In the genomic region with DNA sequence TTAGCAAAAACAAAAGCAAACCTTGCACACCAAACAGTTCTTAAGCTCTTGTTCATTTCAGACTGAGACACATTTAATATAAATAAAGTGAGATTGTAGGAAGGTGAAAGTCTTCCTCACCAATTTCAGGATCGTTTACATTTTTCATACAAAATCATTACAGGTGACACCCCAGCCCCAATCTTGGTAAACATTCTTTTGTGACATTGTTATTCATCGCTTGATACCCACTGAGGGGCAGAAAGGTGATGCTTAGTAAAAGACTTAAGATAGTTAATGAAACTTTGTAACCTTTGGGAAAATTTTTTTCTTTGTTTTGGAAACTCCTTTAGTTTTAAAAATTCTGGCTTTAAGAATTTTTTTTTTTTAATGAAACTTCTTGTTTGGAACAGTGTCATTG, we compare ENCODE assay signal across 8 cellular contexts. TPM values are rescaled to one million over a fixed set of nuclear protein-coding genes. Genes with fewer than 3 reads are reported as not detected.
DNase-seq lines count a peak whose midpoint lies in the region; FAIRE-seq and TF ChIP-seq lines count a peak whose summit lies in the region.

No MANE protein-coding gene starts in this region.

- peak overlapping the region; percentile 100 for H3K4me3 Mint-ChIP-seq in activated naive CD4-positive, alpha-beta T cell treated with anti-CD3 and anti-CD28 coated beads, Interleukin-2, amount 10 ng/mL, durations not matched to agents 7 days and 5 days
- H3K4me3 Mint-ChIP-seq in astrocyte (ENCODE audit: unreplicated experiment): peak overlapping the region; percentile 87

- H3K4me1 ChIP-seq in astrocyte (ENCODE audit: insufficient read depth, low read length): peaks cover 8% of the 10 kb centered on the region
- H3K4me1 ChIP-seq in liver (ENCODE audit: control insufficient read depth in 4 of 4, insufficient read depth in 4 of 4, low read length in 3 of 4): peaks cover 1 to 23% (median 10%) of the 10 kb centered on the region in 4 donors
- H3K4me1 ChIP-seq in transverse colon: peaks cover 21 to 47% (median 32%) of the 10 kb centered on the region in 4 donors

- H3K27ac ChIP-seq in astrocyte (ENCODE audit: low read depth, low read length) (peak overlapping the region; percentile 90), liver (ENCODE audit: low read depth in 1 of 2, low read length in 2 of 2) (peak overlapping the region; percentile 94 to 98), transverse colon (peak overlapping the region; percentile 97 to 100 (median 100))

- TF ChIP-seq EP300 in transverse colon (IDR thresholded peaks at IDR 0.05; ENCODE audit: low read depth): no peak

- peak overlapping the region; percentile 98 for H3K9ac ChIP-seq in astrocyte (ENCODE audit: low read length)
- peak overlapping the region; percentile 90 to 95 for H3K9ac ChIP-seq in liver (ENCODE audit: low read depth in 1 of 2, low read length in 2 of 2)

- H3K4me2 ChIP-seq in astrocyte (ENCODE audit: low read length): peak overlapping the region; percentile 97

- H3K9me3 Mint-ChIP-seq in activated naive CD4-positive, alpha-beta T cell treated with anti-CD3 and anti-CD28 coated beads, Interleukin-2, amount 10 ng/mL, durations not matched to agents 7 days and 5 days: peaks cover 1% of the 10 kb centered on the region
- no peaks in the 10 kb centered on the region for H3K9me3 Mint-ChIP-seq in astrocyte (ENCODE audit: unreplicated experiment)

- no peak for FAIRE-seq in astrocyte (lab: Jason Lieb, UNC)

- TF ChIP-seq RAD21 in liver (IDR thresholded peaks at IDR 0.05): no peak

- WGBS in liver: 28% methylated on average over 2 of the region's 2 CpGs
- WGBS in transverse colon (ENCODE audit: low coverage in 1 of 2), 2 donors: 6 to 12% methylated on average over 2 of the region's 2 CpGs

- TF ChIP-seq POLR2A in transverse colon (IDR thresholded peaks at IDR 0.05): no peak

- TF ChIP-seq CTCF in astrocyte (IDR thresholded peaks at IDR 0.05; ENCODE audit: insufficient read depth, low read depth, low read length) (no peak), liver (IDR thresholded peaks at IDR 0.05; ENCODE audit: low read depth, low read length, missing input control) (no peak), transverse colon (IDR thresholded peaks at IDR 0.05) (no peak)

- in situ Hi-C loops in transverse colon (cut with MboI; ENCODE audit: low pct_ligation_motif_present in 1 of 4, low pct_unique_long_range_greater_than_20kb in 1 of 4, low sequenced_read_pairs in 3 of 4): loop anchor here in 1 of 4 donors (25.0 kb wide), 1 partner anchor 656 kb away; no protein-coding TSS in a partner anchor

- H3K4me3 ChIP-seq in astrocyte (ENCODE audit: insufficient read depth, low read depth, low read length): peak overlapping the region; percentile 79
- H3K4me3 ChIP-seq in liver (ENCODE audit: low read depth in 1 of 3, low read length in 3 of 3): peak overlapping the region; percentile 70 to 97 (median 92)
- H3K4me3 ChIP-seq in transverse colon: peak overlapping the region; percentile 57 to 95 (median 92)

- no peak overlapping the region for H2AFZ ChIP-seq in astrocyte (ENCODE audit: low read depth, low read length)

- H3K27me3 Mint-ChIP-seq in activated naive CD4-positive, alpha-beta T cell treated with anti-CD3 and anti-CD28 coated beads, Interleukin-2, amount 10 ng/mL, durations not matched to agents 7 days and 5 days: no peaks in the 10 kb centered on the region
- H3K27me3 Mint-ChIP-seq in astrocyte (ENCODE audit: low read depth, unreplicated experiment): no peaks in the 10 kb centered on the region

- H3K9me3 ChIP-seq in astrocyte (ENCODE audit: insufficient read depth, low read depth, low read length): no peaks in the 10 kb centered on the region
- H3K9me3 ChIP-seq in liver (ENCODE audit: control insufficient read depth in 4 of 4, low read length in 3 of 4): no peaks in the 10 kb centered on the region
- no peaks in the 10 kb centered on the region for H3K9me3 ChIP-seq in transverse colon

- H3K4me1 Mint-ChIP-seq in activated naive CD4-positive, alpha-beta T cell treated with anti-CD3 and anti-CD28 coated beads, Interleukin-2, amount 10 ng/mL, durations not matched to agents 7 days and 5 days: peaks cover 35% of the 10 kb centered on the region
- peaks cover 10% of the 10 kb centered on the region for H3K4me1 Mint-ChIP-seq in astrocyte (ENCODE audit: low read depth, unreplicated experiment)

- H3K36me3 Mint-ChIP-seq in activated naive CD4-positive, alpha-beta T cell treated with anti-CD3 and anti-CD28 coated beads, Interleukin-2, amount 10 ng/mL, durations not matched to agents 7 days and 5 days: peaks cover 41% of the 10 kb centered on the region
- H3K36me3 Mint-ChIP-seq in astrocyte (ENCODE audit: low read depth, unreplicated experiment): no peaks in the 10 kb centered on the region

- no peak for DNase-seq in activated naive CD4-positive, alpha-beta T cell treated with anti-CD3 and anti-CD28 coated beads, Interleukin-2, amount 10 ng/mL, durations not matched to agents 7 days and 5 days
- DNase-seq in activated naive CD4-positive, alpha-beta T cell treated with Interleukin-2 at 50 U/mL for 16 hours: no peak
- DNase-seq in astrocyte (ENCODE audit: low read depth): no peak
- no peak for DNase-seq in transverse colon
- DNase-seq in NCI-H1048 (lab: John Stamatoyannopoulos, UW): no peak
- no peak for DNase-seq in effector CD8-positive, alpha-beta T cell (lab: John Stamatoyannopoulos, UW)
- DNase-seq in activated CD4-positive, CD25-positive, alpha-beta regulatory T cell treated with anti-CD3 and anti-CD28 coated beads, Interleukin-2, amount 50 U/mL, for 72 hours: no peak

- H3K27ac Mint-ChIP-seq in activated naive CD4-positive, alpha-beta T cell treated with anti-CD3 and anti-CD28 coated beads, Interleukin-2, amount 10 ng/mL, durations not matched to agents 7 days and 5 days: peak overlapping the region; percentile 89
- H3K27ac Mint-ChIP-seq in astrocyte (ENCODE audit: unreplicated experiment): peak overlapping the region; percentile 71

- peaks cover 5% of the 10 kb centered on the region for H4K20me1 ChIP-seq in astrocyte (ENCODE audit: insufficient read depth, low read length)

- CTCF ChIA-PET in activated naive CD4-positive, alpha-beta T cell treated with anti-CD3 and anti-CD28 coated beads, Interleukin-2, amount 10 ng/mL, durations not matched to agents 7 days and 5 days (lab: Charles Lee): interaction anchor here (1.5 kb wide), 1 partner anchor 10 kb away, joined by 4 read pairs; no protein-coding TSS in a partner anchor

- H3K36me3 ChIP-seq in astrocyte (ENCODE audit: insufficient read depth, low read length): no peaks in the 10 kb centered on the region
- peaks cover 0 to under 1% (median 0%) of the 10 kb centered on the region in 4 donors for H3K36me3 ChIP-seq in liver (ENCODE audit: control insufficient read depth in 4 of 4, insufficient read depth in 3 of 4, low read depth in 1 of 4, low read length in 3 of 4)
- no peaks in the 10 kb centered on the region for H3K36me3 ChIP-seq in transverse colon

- intact Hi-C loops in transverse colon (cut with DNase I; ENCODE audit: low total_unique reads): no loop called here

- H3K79me2 ChIP-seq in astrocyte (ENCODE audit: insufficient read depth, low read length): peaks cover 60% of the 10 kb centered on the region

- H3K27me3 ChIP-seq in astrocyte (ENCODE audit: insufficient read depth, low read length) (no peaks in the 10 kb centered on the region), liver (ENCODE audit: control insufficient read depth in 4 of 4, insufficient read depth in 4 of 4, low read length in 3 of 4) (no peaks in the 10 kb centered on the region), transverse colon (no peaks in the 10 kb centered on the region)

TF ChIP-seq in liver, 16 proteins besides CTCF, POLR2A, EP300 and RAD21:
- TF ChIP-seq SP1 (IDR thresholded peaks at IDR 0.05) (no peak), RXRA (IDR thresholded peaks at IDR 0.05) (no peak), YY1 (IDR thresholded peaks at IDR 0.05) (no peak), HNF4G (IDR thresholded peaks at IDR 0.05) (no peak), FOXA2 (IDR thresholded peaks at IDR 0.05) (no peak), GABPA (IDR thresholded peaks at IDR 0.05 in 1 of 2, conservative IDR thresholded peaks at IDR 0.05 in 1 of 2) (no peak), HNF4A (conservative IDR thresholded peaks at IDR 0.05) (no peak)
- TF ChIP-seq, protein P1, sequence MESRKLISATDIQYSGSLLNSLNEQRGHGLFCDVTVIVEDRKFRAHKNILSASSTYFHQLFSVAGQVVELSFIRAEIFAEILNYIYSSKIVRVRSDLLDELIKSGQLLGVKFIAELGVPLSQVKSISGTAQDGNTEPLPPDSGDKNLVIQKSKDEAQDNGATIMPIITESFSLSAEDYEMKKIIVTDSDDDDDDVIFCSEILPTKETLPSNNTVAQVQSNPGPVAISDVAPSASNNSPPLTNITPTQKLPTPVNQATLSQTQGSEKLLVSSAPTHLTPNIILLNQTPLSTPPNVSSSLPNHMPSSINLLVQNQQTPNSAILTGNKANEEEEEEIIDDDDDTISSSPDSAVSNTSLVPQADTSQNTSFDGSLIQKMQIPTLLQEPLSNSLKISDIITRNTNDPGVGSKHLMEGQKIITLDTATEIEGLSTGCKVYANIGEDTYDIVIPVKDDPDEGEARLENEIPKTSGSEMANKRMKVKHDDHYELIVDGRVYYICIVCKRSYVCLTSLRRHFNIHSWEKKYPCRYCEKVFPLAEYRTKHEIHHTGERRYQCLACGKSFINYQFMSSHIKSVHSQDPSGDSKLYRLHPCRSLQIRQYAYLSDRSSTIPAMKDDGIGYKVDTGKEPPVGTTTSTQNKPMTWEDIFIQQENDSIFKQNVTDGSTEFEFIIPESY (IDR thresholded peaks at IDR 0.05): no peak
- TF ChIP-seq, protein P2, sequence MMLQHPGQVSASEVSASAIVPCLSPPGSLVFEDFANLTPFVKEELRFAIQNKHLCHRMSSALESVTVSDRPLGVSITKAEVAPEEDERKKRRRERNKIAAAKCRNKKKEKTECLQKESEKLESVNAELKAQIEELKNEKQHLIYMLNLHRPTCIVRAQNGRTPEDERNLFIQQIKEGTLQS (IDR thresholded peaks at IDR 0.05): no peak
TF ChIP-seq in liver: peak in this region for 0.

RNA-seq across cellular contexts. Expression of a gene that starts 1.9 kb away (rescaled TPM):
- total RNA-seq in astrocyte (23.2 and 23.8 TPM in 2 replicates), liver (10 to 100 TPM; 16.7 to 17.8 TPM), transverse colon (10 to 100 TPM; 22.9 to 39.9 (median 33.8) TPM)
- polyA plus RNA-seq in liver: 1 to 10 TPM; 1.8 to 9.8 TPM
